Comparison of ENCODE assay signal across 22 cellular contexts in the genomic region with DNA sequence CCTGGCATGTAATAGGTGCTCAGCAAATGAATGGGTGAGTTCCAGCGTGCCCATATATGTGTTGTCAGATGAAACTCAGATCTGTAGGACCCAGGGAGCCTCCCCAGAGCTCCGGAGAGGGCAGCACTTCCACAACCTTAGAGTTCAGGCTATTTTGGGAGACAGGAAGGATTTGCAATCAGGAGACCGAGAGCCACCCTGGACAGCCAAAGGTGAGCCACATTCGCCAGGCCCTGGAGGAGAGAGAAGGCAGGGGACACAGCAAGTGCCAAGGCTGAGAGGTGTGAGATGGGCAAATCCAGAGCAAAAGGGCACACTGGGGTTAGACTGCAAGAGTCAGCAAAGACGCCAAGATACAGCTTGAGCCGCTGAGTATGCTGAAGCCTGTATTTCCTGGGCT.
DNase-seq lines count a peak whose midpoint lies in the region; ATAC-seq and TF ChIP-seq lines count a peak whose summit lies in the region.
"Had no signal": no experiment of that assay in that cellular context is flagged by ENCODE, and none has a peak within 500 bp of the region (broad histone marks: within the 10 kb centered on the region; RNA-seq: fewer than 3 reads in every experiment).

No MANE protein-coding gene starts in this region.

- no peak overlapping the region for H3K4me3 Mint-ChIP-seq in central memory CD8-positive, alpha-beta T cell

- H3K9me3 Mint-ChIP-seq in central memory CD8-positive, alpha-beta T cell = no peaks in the 10 kb centered on the region

- POLR2A ChIA-PET in HEK293T (lab: Yijun Ruan, JAX) = no interaction called here

- H3K27ac Mint-ChIP-seq in central memory CD8-positive, alpha-beta T cell (ENCODE audit: low read depth) = no peak overlapping the region

- ATAC-seq in central memory CD8-positive, alpha-beta T cell (replicated peaks; ENCODE audit: extremely low read depth, poor library complexity, severe bottlenecking) = no peak
- ATAC-seq: gastroesophageal sphincter, HepG2, left colon had no signal

- CTCF ChIA-PET in HEK293T (lab: Yijun Ruan, JAX) = interaction anchor here (0.7 kb wide), 1 partner anchor 656 kb away, joined by 5 read pairs; no protein-coding TSS in a partner anchor

- H3K36me3 Mint-ChIP-seq in central memory CD8-positive, alpha-beta T cell (ENCODE audit: insufficient read depth) = no peaks in the 10 kb centered on the region

- DNase-seq in activated CD8-positive, alpha-beta memory T cell treated with anti-CD3 and anti-CD28 coated beads for 24 hours = peak; percentile 49
- no peak for DNase-seq in activated CD8-positive, alpha-beta memory T cell treated with anti-CD3 and anti-CD28 coated beads, Interleukin-2, amount 50 U/mL, for 4 hours
- DNase-seq in central memory CD8-positive, alpha-beta T cell (ENCODE audit: low spot score in 2 of 2) = peak; percentile 2 to 5
- peak; percentile 2 for DNase-seq in iPS-NIHi11 (ENCODE audit: low spot score)
- peak; percentile 13 for DNase-seq in stimulated activated CD8-positive, alpha-beta memory T cell treated with anti-CD3 and anti-CD28 coated beads, Interleukin-4, amount 100 ng/mL, for 48 hours
- DNase-seq in stimulated activated CD4-positive, alpha-beta T cell treated with anti-CD3 and anti-CD28 coated beads, Interleukin-12 subunit alpha, Interleukin-12 subunit beta, amount 100 ng/mL, for 4 hours = no peak
- no peak for DNase-seq in NCI-H1694 (lab: John Stamatoyannopoulos, UW)
- no peak for DNase-seq in HEK293T (ENCODE audit: extremely low spot score)
- DNase-seq: activated CD4-positive, CD25-positive, alpha-beta regulatory T cell treated with anti-CD3 and anti-CD28 coated beads, Interleukin-2, amount 50 U/mL, for 72 hours; activated CD8-positive, alpha-beta memory T cell treated with anti-CD3 and anti-CD28 coated beads, Interleukin-2, amount 50 U/mL, for 48 hours; activated gamma-delta T cell treated with Interleukin-2 at 50 U/mL for 16 hours; Calu3; effector CD8-positive, alpha-beta T cell; EL; left colon; NCI-H1105; NCI-H510A; substantia nigra; SW 1271; uterus had no signal

- peaks cover 74% of the 10 kb centered on the region for H3K27me3 Mint-ChIP-seq in central memory CD8-positive, alpha-beta T cell

- peaks cover 8% of the 10 kb centered on the region for H3K4me1 Mint-ChIP-seq in central memory CD8-positive, alpha-beta T cell

TF ChIP-seq in HEK293T, 16 proteins besides CTCF, POLR2A, EP300 and RAD21:
- no peak for TF ChIP-seq HDGF (IDR thresholded peaks at IDR 0.05; ENCODE audit: borderline replicate concordance)
- no peak for TF ChIP-seq BHLHE40 (IDR thresholded peaks at IDR 0.05; ENCODE audit: borderline replicate concordance)
- no peak for TF ChIP-seq CTBP1 (IDR thresholded peaks at IDR 0.05; ENCODE audit: borderline replicate concordance)
- no peak for TF ChIP-seq L3MBTL2 (conservative IDR thresholded peaks at IDR 0.05)
- TF ChIP-seq ZNF384 (IDR thresholded peaks at IDR 0.05) = no peak
- TF ChIP-seq SP1 (IDR thresholded peaks at IDR 0.05) = no peak
- TF ChIP-seq, protein P1, sequence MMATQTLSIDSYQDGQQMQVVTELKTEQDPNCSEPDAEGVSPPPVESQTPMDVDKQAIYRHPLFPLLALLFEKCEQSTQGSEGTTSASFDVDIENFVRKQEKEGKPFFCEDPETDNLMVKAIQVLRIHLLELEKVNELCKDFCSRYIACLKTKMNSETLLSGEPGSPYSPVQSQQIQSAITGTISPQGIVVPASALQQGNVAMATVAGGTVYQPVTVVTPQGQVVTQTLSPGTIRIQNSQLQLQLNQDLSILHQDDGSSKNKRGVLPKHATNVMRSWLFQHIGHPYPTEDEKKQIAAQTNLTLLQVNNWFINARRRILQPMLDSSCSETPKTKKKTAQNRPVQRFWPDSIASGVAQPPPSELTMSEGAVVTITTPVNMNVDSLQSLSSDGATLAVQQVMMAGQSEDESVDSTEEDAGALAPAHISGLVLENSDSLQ (IDR thresholded peaks at IDR 0.05) = no peak
- no peak for TF ChIP-seq FOXK2 (IDR thresholded peaks at IDR 0.05)

Comparison
In these comparisons a context has a peak if more than half of its experiments do, and no peak if none do; other contexts are left out.
1. DNase-seq: peak in activated CD8-positive, alpha-beta memory T cell treated with anti-CD3 and anti-CD28 coated beads for 24 hours (single experiment), central memory CD8-positive, alpha-beta T cell (2 of 2), iPS-NIHi11 (single experiment) and stimulated activated CD8-positive, alpha-beta memory T cell treated with anti-CD3 and anti-CD28 coated beads, Interleukin-4, amount 100 ng/mL, for 48 hours (single experiment); none in activated CD8-positive, alpha-beta memory T cell treated with anti-CD3 and anti-CD28 coated beads, Interleukin-2, amount 50 U/mL, for 4 hours (single experiment), stimulated activated CD4-positive, alpha-beta T cell treated with anti-CD3 and anti-CD28 coated beads, Interleukin-12 subunit alpha, Interleukin-12 subunit beta, amount 100 ng/mL, for 4 hours (single experiment), NCI-H1694 (single experiment) and HEK293T (single experiment).